In genomic region chr7:97022451-97023306, GRCh38 we compare ENCODE assay signal across 17 cellular contexts. TPM values are rescaled to one million over a fixed set of nuclear protein-coding genes. Genes with fewer than 3 reads are reported as not detected.
DNase-seq lines count a peak whose midpoint lies in the region; ATAC-seq and TF ChIP-seq lines count a peak whose summit lies in the region.
"Had no signal": no experiment of that assay in that cellular context is flagged by ENCODE, and none has a peak within 500 bp of the region (broad histone marks: within the 10 kb centered on the region; RNA-seq: fewer than 3 reads in every experiment).

No MANE protein-coding gene starts in this region.

- H3K14ac ChIP-seq in H9 (ENCODE audit: insufficient read depth, low read length) = no peak overlapping the region

- no peak overlapping the region for H2AFZ ChIP-seq in ACC112 (ENCODE audit: low read length, unreplicated experiment)
- no peak overlapping the region for H2AFZ ChIP-seq in H9 (ENCODE audit: low read length)
- H2AFZ ChIP-seq: parathyroid adenoma had no signal

- H3K4me2 ChIP-seq in H9 (ENCODE audit: insufficient read depth, insufficient read length, low read length) = peak overlapping the region; percentile 32

- no peak for TF ChIP-seq EP300 in stomach (IDR thresholded peaks at IDR 0.05)

- no peaks in the 10 kb centered on the region for H4K20me1 ChIP-seq in H9 (ENCODE audit: control insufficient read depth, insufficient read depth, insufficient read length)

- H2AK5ac ChIP-seq in H9 (ENCODE audit: insufficient read length, low read length) = no peak overlapping the region

- H2BK120ac ChIP-seq in H9 (ENCODE audit: low read depth, low read length, poor library complexity, severe bottlenecking) = no peak overlapping the region

- no peak overlapping the region for H4K5ac ChIP-seq in H9 (ENCODE audit: insufficient read length, low read depth, low read length)

- no peak overlapping the region for H3T11ph ChIP-seq in H9 (ENCODE audit: low read length)

- H4K91ac ChIP-seq in H9 (ENCODE audit: insufficient read length, low read depth, low read length) = no peak overlapping the region

- H3K36me3 Mint-ChIP-seq in H9 (ENCODE audit: insufficient read depth in 1 of 3, low read depth in 3 of 3) = no peaks in the 10 kb centered on the region; a peak in 1 of 7 replicates
- H3K36me3 Mint-ChIP-seq in activated naive CD8-positive, alpha-beta T cell treated with anti-CD3 and anti-CD28 coated beads for 36 hours = peaks cover 8% of the 10 kb centered on the region
- H3K36me3 Mint-ChIP-seq in naive B cell = peaks cover under 1 to 20% of the 10 kb centered on the region in 2 donors

- H3K4me1 Mint-ChIP-seq in H9 = peaks cover 62 to 79% of the 10 kb centered on the region in 2 experiments
- H3K4me1 Mint-ChIP-seq in activated naive CD8-positive, alpha-beta T cell treated with anti-CD3 and anti-CD28 coated beads for 36 hours = peaks cover 48% of the 10 kb centered on the region
- peaks cover 29 to 49% (median 48%) of the 10 kb centered on the region in 3 donors for H3K4me1 Mint-ChIP-seq in naive B cell

- TF ChIP-seq CTCF in H9 (conservative IDR thresholded peaks at IDR 0.05) (no peak), stomach (IDR thresholded peaks at IDR 0.05) (no peak)

- H3K27me3 ChIP-seq in ACC112 (ENCODE audit: insufficient read depth, low read length) = peaks cover 72% of the 10 kb centered on the region
- H3K27me3 ChIP-seq in H9 (ENCODE audit: insufficient read depth, low read length) = peaks cover 98% of the 10 kb centered on the region
- H3K27me3 ChIP-seq in stomach = peaks cover 58 to 100% (median 97%) of the 10 kb centered on the region in 3 donors

- H3K27me3 Mint-ChIP-seq in H9 (ENCODE audit: low read depth) (peaks cover 100% of the 10 kb centered on the region), naive B cell (peaks cover 81 to 97% (median 89%) of the 10 kb centered on the region in 3 donors)
- peaks cover 99% of the 10 kb centered on the region for H3K27me3 Mint-ChIP-seq in activated naive CD8-positive, alpha-beta T cell treated with anti-CD3 and anti-CD28 coated beads for 36 hours

- DNase-seq in H9 (no peak), naive B cell (no peak), stomach (no peak), DMS153 (lab: John Stamatoyannopoulos, UW) (no peak), SW480 (ENCODE audit: low spot score) (no peak)
- no peak for DNase-seq in activated naive CD8-positive, alpha-beta T cell treated with anti-CD3 and anti-CD28 coated beads for 36 hours
- no peak for DNase-seq in effector CD8-positive, alpha-beta T cell (lab: John Stamatoyannopoulos, UW)
- DNase-seq: activated CD4-positive, alpha-beta T cell treated with anti-CD3 and anti-CD28 coated beads for 1 hour; NCI-H1092 treated with DMSO at 0.1 percent for 48 hours; NCI-H526 treated with DMSO at 0.1 percent for 48 hours; stimulated activated CD4-positive, alpha-beta T cell treated with anti-CD3 and anti-CD28 coated beads, Interleukin-4, amount 100 ng/mL, for 1 hour had no signal

- no peak overlapping the region for H3K4ac ChIP-seq in H9 (ENCODE audit: low read depth, low read length)

- H2BK20ac ChIP-seq in H9 (ENCODE audit: low read depth, low read length, poor library complexity, severe bottlenecking) = no peak overlapping the region

- intact Hi-C loops in stomach (cut with DNase I; ENCODE audit: low total_unique reads) = loop anchor here (10.0 kb wide), 1 partner anchor 1108 kb away; no protein-coding TSS in a partner anchor

- H3K9me3 ChIP-seq in H9 (ENCODE audit: control insufficient read depth, low read depth, low read length) (no peaks in the 10 kb centered on the region), stomach (peaks cover 0 to 7% (median 0%) of the 10 kb centered on the region in 4 donors)

- no CpG with 5 or more reads among the region's 35 CpGs for WGBS in H9 (ENCODE audit: extremely low coverage, insufficient read length, low lambda C conversion rate)
- 6 to 10% (median 7%) methylated on average over 27 to 35 of the region's 35 CpGs for WGBS in stomach, 5 donors

- H3K79me1 ChIP-seq in H9 (ENCODE audit: insufficient read depth, low read depth, low read length, poor library complexity, severe bottlenecking) = no peaks in the 10 kb centered on the region

- H3K27ac ChIP-seq in ACC112 (ENCODE audit: low read depth, low read length) (no peak overlapping the region), H9 (ENCODE audit: insufficient read length, low read depth, low read length) (no peak overlapping the region), stomach (no peak overlapping the region)
- H3K27ac ChIP-seq: parathyroid adenoma had no signal

- H3K79me2 ChIP-seq in ACC112 (ENCODE audit: control insufficient read depth, insufficient read depth, low read length, unreplicated experiment) = no peaks in the 10 kb centered on the region
- no peaks in the 10 kb centered on the region for H3K79me2 ChIP-seq in H9 (ENCODE audit: insufficient read depth, low read length)
- H3K79me2 ChIP-seq: parathyroid adenoma had no signal

- no peak overlapping the region for H3K27ac Mint-ChIP-seq in H9
- no peak overlapping the region for H3K27ac Mint-ChIP-seq in activated naive CD8-positive, alpha-beta T cell treated with anti-CD3 and anti-CD28 coated beads for 36 hours
- peak overlapping the region in 4 of 6 donors; percentile 64 to 81 (median 69) for H3K27ac Mint-ChIP-seq in naive B cell
- H3K27ac Mint-ChIP-seq: CD14-positive monocyte had no signal

- H3K36me3 ChIP-seq in ACC112 (ENCODE audit: insufficient read depth, low read length) = no peaks in the 10 kb centered on the region
- H3K36me3 ChIP-seq in stomach = no peaks in the 10 kb centered on the region

- peak overlapping the region; percentile 72 for H3K4me3 ChIP-seq in ACC112 (ENCODE audit: low read depth, low read length)
- no peak overlapping the region for H3K4me3 ChIP-seq in stomach

- peak overlapping the region in 1 of 2 experiments; percentile 79; a peak in 3 of 5 replicates for H3K4me3 Mint-ChIP-seq in H9
- peak overlapping the region; percentile 18 for H3K4me3 Mint-ChIP-seq in activated naive CD8-positive, alpha-beta T cell treated with anti-CD3 and anti-CD28 coated beads for 36 hours
- H3K4me3 Mint-ChIP-seq in naive B cell = peak overlapping the region in 2 of 8 donors; percentile 2 to 26

- no peak for TF ChIP-seq POLR2A in stomach (IDR thresholded peaks at IDR 0.05)

- H3K23ac ChIP-seq in H9 (ENCODE audit: insufficient read length, low read depth, low read length) = no peak overlapping the region

- H3K9me3 Mint-ChIP-seq in H9 (peaks cover 5 to 17% of the 10 kb centered on the region in 2 experiments), naive B cell (peaks cover 0 to 6% (median 3%) of the 10 kb centered on the region in 7 donors)
- H3K9me3 Mint-ChIP-seq in activated naive CD8-positive, alpha-beta T cell treated with anti-CD3 and anti-CD28 coated beads for 36 hours = no peaks in the 10 kb centered on the region

- no peak overlapping the region for H2BK15ac ChIP-seq in H9 (ENCODE audit: low read depth, low read length)

- H3K9ac ChIP-seq in H9 (ENCODE audit: extremely low read depth, insufficient read length, low read length) = no peak overlapping the region
- H3K9ac ChIP-seq: parathyroid adenoma had no signal

- no peak for ATAC-seq in naive B cell (ENCODE audit: low read depth in 2 of 2)

- H3K56ac ChIP-seq in H9 (ENCODE audit: insufficient read length, low read depth, low read length) = no peak overlapping the region

- peaks cover 13% of the 10 kb centered on the region for H3K23me2 ChIP-seq in H9 (ENCODE audit: insufficient read length, low read depth, low read length, poor library complexity, severe bottlenecking)

- no peak overlapping the region for H3K18ac ChIP-seq in H9 (ENCODE audit: insufficient read length, low read depth, low read length)

- H4K8ac ChIP-seq in H9 (replicated peaks; ENCODE audit: insufficient read length, low read depth, low read length) = no peak overlapping the region

- no peak overlapping the region for H2BK5ac ChIP-seq in H9 (ENCODE audit: insufficient read length, low read length)

- H2BK12ac ChIP-seq in H9 (ENCODE audit: insufficient read length, low read depth, low read length) = no peak overlapping the region

- H3K4me1 ChIP-seq in ACC112 (ENCODE audit: control insufficient read depth, insufficient read depth, low read length, unreplicated experiment) = peaks cover 11% of the 10 kb centered on the region
- H3K4me1 ChIP-seq in H9 (ENCODE audit: insufficient read depth, low read length) = 0 out of 2 replicates have a peak, but pooled peaks cover 2% of the 10 kb centered on the region
- peaks cover 20 to 79% (median 63%) of the 10 kb centered on the region in 4 donors for H3K4me1 ChIP-seq in stomach

RNA-seq across cellular contexts. Expression of gene DLX5, which starts 2.0 kb away (rescaled TPM):
- total RNA-seq in H9 (2021) (0.22 TPM in 1 of 2 replicates, not detected in the other), stomach (10 to 100 TPM in 1 of 5 donors, not detected in 4; 11.7 TPM)
- total RNA-seq in activated naive CD8-positive, alpha-beta T cell treated with anti-CD3 and anti-CD28 coated beads for 36 hours = not detected
- polyA plus RNA-seq in naive B cell (ENCODE audit: low read depth in 6 of 6) (not detected), stomach (under 1 TPM in 1 of 3 donors, not detected in 2; 0.23 TPM)
- total RNA-seq: dermis microvascular lymphatic vessel endothelial cell, glomerular endothelial cell had no signal
- polyA plus RNA-seq: CD14-positive monocyte had no signal

RNA-seq across cellular contexts. Expression of gene DLX6, which starts 17.3 kb away (rescaled TPM):
- 0.24 TPM in 1 of 2 replicates, not detected in the other for total RNA-seq in H9 (2021)
- total RNA-seq in activated naive CD8-positive, alpha-beta T cell treated with anti-CD3 and anti-CD28 coated beads for 36 hours = not detected
- polyA plus RNA-seq in naive B cell (ENCODE audit: low read depth in 6 of 6) = not detected
- not detected for total RNA-seq in stomach
- under 1 TPM in 1 of 3 donors, not detected in 2; 0.08 TPM for polyA plus RNA-seq in stomach
- total RNA-seq: dermis microvascular lymphatic vessel endothelial cell, glomerular endothelial cell had no signal
- polyA plus RNA-seq: adipose tissue, CD14-positive monocyte had no signal

Comparison
In these comparisons a context has a peak if more than half of its experiments do, and no peak if none do; other contexts are left out.
1. H3K27ac Mint-ChIP-seq: peak in naive B cell (4 of 6); none in H9 (0 of 3) and activated naive CD8-positive, alpha-beta T cell treated with anti-CD3 and anti-CD28 coated beads for 36 hours (single experiment).